In the genomic region with DNA sequence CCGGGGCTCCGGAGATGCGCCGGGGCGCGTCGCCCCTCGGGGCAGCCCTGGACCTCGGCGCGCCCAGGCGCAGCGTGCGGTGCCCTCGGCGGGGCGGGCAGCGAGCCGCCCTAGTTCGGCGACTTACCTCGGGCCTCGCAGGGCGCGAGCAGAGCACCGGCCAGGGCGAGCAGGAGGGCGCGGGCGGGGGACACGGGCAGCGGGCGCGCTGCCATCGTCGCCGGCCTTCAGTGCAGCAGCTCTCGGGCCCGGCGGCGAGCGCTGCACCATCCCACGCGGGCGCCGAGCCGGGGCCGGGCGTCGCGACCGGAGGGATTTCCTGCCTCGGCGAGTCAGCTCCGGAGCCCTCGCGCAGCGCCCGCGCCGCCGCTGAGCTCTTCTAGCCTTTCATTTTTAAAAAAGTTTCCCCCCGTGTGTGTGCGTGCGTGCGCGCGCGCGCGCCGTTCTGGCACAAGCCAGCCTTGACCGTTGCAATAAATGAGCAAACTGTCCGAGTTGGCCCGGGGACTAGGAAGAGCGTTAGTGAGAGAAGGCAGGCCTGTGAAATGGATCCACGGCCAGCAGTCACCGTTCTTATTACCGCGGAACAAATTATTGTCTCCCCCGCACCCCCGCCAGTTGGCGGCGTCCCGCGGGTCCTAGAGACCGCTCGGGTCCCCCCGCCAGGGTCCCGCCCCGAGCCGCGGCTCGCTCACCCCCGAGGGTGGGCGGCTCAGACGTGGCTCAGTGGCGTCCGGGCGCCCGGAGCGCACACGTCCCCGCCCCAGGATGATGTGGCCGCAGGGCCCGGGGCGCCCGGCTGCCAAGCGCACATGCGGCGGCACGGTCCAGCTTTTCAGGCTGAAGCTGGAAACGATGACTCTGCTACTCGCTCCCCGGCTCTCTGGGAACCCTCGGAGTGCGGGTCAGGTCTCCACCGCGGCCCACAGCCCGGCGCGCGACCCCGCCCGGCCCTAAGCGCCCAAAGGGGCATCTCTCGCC, we compare ENCODE assay signal across 8 cellular contexts. TPM values are rescaled to one million over a fixed set of nuclear protein-coding genes. Genes with fewer than 3 reads are reported as not detected.
DNase-seq lines count a peak whose midpoint lies in the region; ATAC-seq and TF ChIP-seq lines count a peak whose summit lies in the region.

A gene with protein sequence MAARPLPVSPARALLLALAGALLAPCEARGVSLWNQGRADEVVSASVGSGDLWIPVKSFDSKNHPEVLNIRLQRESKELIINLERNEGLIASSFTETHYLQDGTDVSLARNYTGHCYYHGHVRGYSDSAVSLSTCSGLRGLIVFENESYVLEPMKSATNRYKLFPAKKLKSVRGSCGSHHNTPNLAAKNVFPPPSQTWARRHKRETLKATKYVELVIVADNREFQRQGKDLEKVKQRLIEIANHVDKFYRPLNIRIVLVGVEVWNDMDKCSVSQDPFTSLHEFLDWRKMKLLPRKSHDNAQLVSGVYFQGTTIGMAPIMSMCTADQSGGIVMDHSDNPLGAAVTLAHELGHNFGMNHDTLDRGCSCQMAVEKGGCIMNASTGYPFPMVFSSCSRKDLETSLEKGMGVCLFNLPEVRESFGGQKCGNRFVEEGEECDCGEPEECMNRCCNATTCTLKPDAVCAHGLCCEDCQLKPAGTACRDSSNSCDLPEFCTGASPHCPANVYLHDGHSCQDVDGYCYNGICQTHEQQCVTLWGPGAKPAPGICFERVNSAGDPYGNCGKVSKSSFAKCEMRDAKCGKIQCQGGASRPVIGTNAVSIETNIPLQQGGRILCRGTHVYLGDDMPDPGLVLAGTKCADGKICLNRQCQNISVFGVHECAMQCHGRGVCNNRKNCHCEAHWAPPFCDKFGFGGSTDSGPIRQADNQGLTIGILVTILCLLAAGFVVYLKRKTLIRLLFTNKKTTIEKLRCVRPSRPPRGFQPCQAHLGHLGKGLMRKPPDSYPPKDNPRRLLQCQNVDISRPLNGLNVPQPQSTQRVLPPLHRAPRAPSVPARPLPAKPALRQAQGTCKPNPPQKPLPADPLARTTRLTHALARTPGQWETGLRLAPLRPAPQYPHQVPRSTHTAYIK (minus strand): TSS at position 547 of the 981 bp plus-strand sequence. CDS start 332 bp downstream, at position 215.

- CTCF ChIA-PET in activated CD8-positive, alpha-beta memory T cell treated with anti-CD3 and anti-CD28 coated beads, Interleukin-2, amount 10 ng/mL, durations not matched to agents 7 days and 5 days (lab: Charles Lee) = no interaction called here

- no peaks in the 10 kb centered on the region for H3K36me3 ChIP-seq in ascending aorta

- H3K9me3 Mint-ChIP-seq in activated CD8-positive, alpha-beta memory T cell treated with anti-CD3 and anti-CD28 coated beads, Interleukin-2, amount 10 ng/mL, durations not matched to agents 7 days and 5 days (ENCODE audit: low read depth) = peaks cover 8% of the 10 kb centered on the region

- H3K4me1 ChIP-seq in ascending aorta = peaks cover 0 to 5% of the 10 kb centered on the region in 2 donors

- H3K27me3 Mint-ChIP-seq in activated CD8-positive, alpha-beta memory T cell treated with anti-CD3 and anti-CD28 coated beads, Interleukin-2, amount 10 ng/mL, durations not matched to agents 7 days and 5 days = peaks cover 28% of the 10 kb centered on the region

- H3K4me3 ChIP-seq in ascending aorta = peak within 1 kb of the TSS; percentile 60 to 68
- H3K4me3 ChIP-seq in retinal pigment epithelial cell (ENCODE audit: low read length) = peak within 1 kb of the TSS; percentile 65

- intact Hi-C loops in ascending aorta (cut with DNase I) = loop anchor here (1.0 to 5.0 kb wide), 2 partner anchors 114 to 406 kb away; no protein-coding TSS in a partner anchor

- no peak within 1 kb of the TSS for H3K4me3 Mint-ChIP-seq in activated CD8-positive, alpha-beta memory T cell treated with anti-CD3 and anti-CD28 coated beads, Interleukin-2, amount 10 ng/mL, durations not matched to agents 7 days and 5 days

- peak within 1 kb of the TSS; percentile 60 for H3K27ac Mint-ChIP-seq in activated CD8-positive, alpha-beta memory T cell treated with anti-CD3 and anti-CD28 coated beads, Interleukin-2, amount 10 ng/mL, durations not matched to agents 7 days and 5 days

- no peaks in the 10 kb centered on the region for H3K9me3 ChIP-seq in ascending aorta

- peaks cover 2% of the 10 kb centered on the region for H3K36me3 Mint-ChIP-seq in activated CD8-positive, alpha-beta memory T cell treated with anti-CD3 and anti-CD28 coated beads, Interleukin-2, amount 10 ng/mL, durations not matched to agents 7 days and 5 days

- TF ChIP-seq CTCF in ascending aorta (IDR thresholded peaks at IDR 0.05) (no peak), retinal pigment epithelial cell (conservative IDR thresholded peaks at IDR 0.05; ENCODE audit: low read depth, low read length) (no peak)

- no peak for ATAC-seq in activated CD8-positive, alpha-beta memory T cell treated with anti-CD3 and anti-CD28 coated beads, Interleukin-2, amount 10 ng/mL, durations not matched to agents 7 days and 5 days
- ATAC-seq in GM21390 (IDR thresholded peaks at IDR 0.05; ENCODE audit: unreplicated experiment) (no peak), GM19467 (IDR thresholded peaks at IDR 0.05; ENCODE audit: unreplicated experiment) (no peak), HG03280 (IDR thresholded peaks at IDR 0.05; ENCODE audit: unreplicated experiment) (no peak)

- no peaks in the 10 kb centered on the region for H3K27me3 ChIP-seq in ascending aorta

- DNase-seq in activated CD8-positive, alpha-beta memory T cell treated with anti-CD3 and anti-CD28 coated beads, Interleukin-2, amount 10 ng/mL, durations not matched to agents 7 days and 5 days = no peak
- DNase-seq in activated CD8-positive, alpha-beta memory T cell treated with anti-CD3 and anti-CD28 coated beads, Interleukin-2, amount 50 U/mL, for 4 hours = no peak
- DNase-seq in ascending aorta (ENCODE audit: low spot score in 2 of 2) = no peak
- DNase-seq in hepatic stellate cell (ENCODE audit: low spot score) = peak; percentile 48
- DNase-seq in retinal pigment epithelial cell (ENCODE audit: low read depth) = no peak

- no peaks in the 10 kb centered on the region for H3K4me1 Mint-ChIP-seq in activated CD8-positive, alpha-beta memory T cell treated with anti-CD3 and anti-CD28 coated beads, Interleukin-2, amount 10 ng/mL, durations not matched to agents 7 days and 5 days

- peak within 1 kb of the TSS in 1 of 2 donors; percentile 11 for H3K27ac ChIP-seq in ascending aorta

RNA-seq across cellular contexts. Expression of the gene that starts here (rescaled TPM):
- under 1 TPM in 1 of 2 experiments, not detected in 1; 0.67 TPM for total RNA-seq in activated CD8-positive, alpha-beta memory T cell treated with anti-CD3 and anti-CD28 coated beads, Interleukin-2, amount 10 ng/mL, durations not matched to agents 7 days and 5 days
- not detected for total RNA-seq in ascending aorta
